Comparison of ENCODE assay signal across 8 cellular contexts in genomic region chr3:71579934-71580318, GRCh38. TPM values are rescaled to one million over a fixed set of nuclear protein-coding genes. Genes with fewer than 3 reads are reported as not detected.
DNase-seq lines count a peak whose midpoint lies in the region; ATAC-seq, FAIRE-seq and TF ChIP-seq lines count a peak whose summit lies in the region.

No MANE protein-coding gene starts in this region.

- no peak overlapping the region for H3K18ac ChIP-seq in H9 (ENCODE audit: insufficient read length, low read depth, low read length)

- no peak overlapping the region for H2AK5ac ChIP-seq in H9 (ENCODE audit: insufficient read length, low read length)

- no peak overlapping the region for H3K9ac ChIP-seq in H9 (ENCODE audit: extremely low read depth, insufficient read length, low read length)

- no peak for ATAC-seq in GM21360 (IDR thresholded peaks at IDR 0.05; ENCODE audit: unreplicated experiment)

- H3K4me1 Mint-ChIP-seq in H9: peaks cover 19% of the 10 kb centered on the region in 2 experiments

- H2BK12ac ChIP-seq in H9 (ENCODE audit: insufficient read length, low read depth, low read length): no peak overlapping the region

- H2BK5ac ChIP-seq in H9 (ENCODE audit: insufficient read length, low read length): no peak overlapping the region

- no peak overlapping the region for H3T11ph ChIP-seq in H9 (ENCODE audit: low read length)

- H3K27ac ChIP-seq in neutrophil (peak overlapping the region; percentile 100), H9 (ENCODE audit: insufficient read length, low read depth, low read length) (no peak overlapping the region)

- no peaks in the 10 kb centered on the region for H3K27me3 ChIP-seq in bronchial epithelial cell (ENCODE audit: control insufficient read depth, insufficient read depth, low read length)
- no peaks in the 10 kb centered on the region for H3K27me3 ChIP-seq in neutrophil
- H3K27me3 ChIP-seq in H9 (ENCODE audit: insufficient read depth, low read length): peaks cover 9% of the 10 kb centered on the region; the same call in 1 of the 2 replicates

- peaks cover 29% of the 10 kb centered on the region for H3K23me2 ChIP-seq in H9 (ENCODE audit: insufficient read length, low read depth, low read length, poor library complexity, severe bottlenecking)

- H3K23ac ChIP-seq in H9 (ENCODE audit: insufficient read length, low read depth, low read length): no peak overlapping the region

- no peak overlapping the region for H4K91ac ChIP-seq in H9 (ENCODE audit: insufficient read length, low read depth, low read length)

- DNase-seq in EL: peak; percentile 56
- DNase-seq in NCI-H2171 (lab: John Stamatoyannopoulos, UW): peak; percentile 46
- DNase-seq in bronchial epithelial cell (ENCODE audit: low read depth): peak; percentile 46
- DNase-seq in DMS79 (lab: John Stamatoyannopoulos, UW): no peak
- DNase-seq in NCI-H1930 (lab: John Stamatoyannopoulos, UW): no peak
- no peak for DNase-seq in H9

- H3K79me1 ChIP-seq in H9 (ENCODE audit: insufficient read depth, low read depth, low read length, poor library complexity, severe bottlenecking): no peaks in the 10 kb centered on the region

- no peak overlapping the region for H3K14ac ChIP-seq in H9 (ENCODE audit: insufficient read depth, low read length)

- peaks cover 35% of the 10 kb centered on the region for H3K27me3 Mint-ChIP-seq in H9 (ENCODE audit: low read depth)

- H3K4me3 ChIP-seq in bronchial epithelial cell (ENCODE audit: low read depth, low read length) (no peak overlapping the region), neutrophil (ENCODE audit: low read depth in 1 of 2, low read length in 1 of 2) (peak overlapping the region; percentile 97)

- no peak overlapping the region for H3K56ac ChIP-seq in H9 (ENCODE audit: insufficient read length, low read depth, low read length)

- H3K4me3 Mint-ChIP-seq in H9: peak overlapping the region in 1 of 2 experiments; percentile 59; a peak in 3 of 5 replicates

- H3K4me2 ChIP-seq in H9 (ENCODE audit: insufficient read depth, insufficient read length, low read length): no peak overlapping the region

- H2AFZ ChIP-seq in H9 (ENCODE audit: low read length): no peak overlapping the region

- no peak overlapping the region for H2BK15ac ChIP-seq in H9 (ENCODE audit: low read depth, low read length)

- H3K9me3 ChIP-seq in neutrophil (no peaks in the 10 kb centered on the region), H9 (ENCODE audit: control insufficient read depth, low read depth, low read length) (no peaks in the 10 kb centered on the region)

- no peak overlapping the region for H2BK120ac ChIP-seq in H9 (ENCODE audit: low read depth, low read length, poor library complexity, severe bottlenecking)

- no peaks in the 10 kb centered on the region for H3K9me3 Mint-ChIP-seq in H9

- FAIRE-seq in bronchial epithelial cell (lab: Jason Lieb, UNC): no peak

- no peak overlapping the region for H3K4ac ChIP-seq in H9 (ENCODE audit: low read depth, low read length)

- TF ChIP-seq CTCF in bronchial epithelial cell (IDR thresholded peaks at IDR 0.05; ENCODE audit: insufficient read depth, low read length, severe bottlenecking): no peak
- no peak for TF ChIP-seq CTCF in neutrophil (IDR thresholded peaks at IDR 0.05)
- no peak for TF ChIP-seq CTCF in H9 (conservative IDR thresholded peaks at IDR 0.05)

- H3K4me1 ChIP-seq in neutrophil (ENCODE audit: control insufficient read depth in 1 of 2, insufficient read depth in 1 of 2, low read depth in 1 of 2, low read length in 1 of 2): peaks cover 61 to 66% of the 10 kb centered on the region in 2 experiments
- H3K4me1 ChIP-seq in H9 (ENCODE audit: insufficient read depth, low read length): 0 out of 2 replicates have a peak, but pooled peaks cover 2% of the 10 kb centered on the region

- peaks cover 0 to 7% (median 0%) of the 10 kb centered on the region in 3 experiments; a peak in 2 of 7 replicates for H3K36me3 Mint-ChIP-seq in H9 (ENCODE audit: insufficient read depth in 1 of 3, low read depth in 3 of 3)

- no peaks in the 10 kb centered on the region for H4K20me1 ChIP-seq in H9 (ENCODE audit: control insufficient read depth, insufficient read depth, insufficient read length)

- H4K8ac ChIP-seq in H9 (replicated peaks; ENCODE audit: insufficient read length, low read depth, low read length): no peak overlapping the region

- H2BK20ac ChIP-seq in H9 (ENCODE audit: low read depth, low read length, poor library complexity, severe bottlenecking): no peak overlapping the region

- no peak overlapping the region for H3K27ac Mint-ChIP-seq in H9

- WGBS in H9 (ENCODE audit: extremely low coverage, insufficient read length, low lambda C conversion rate): no CpG with 5 or more reads among the region's 3 CpGs

- H4K5ac ChIP-seq in H9 (ENCODE audit: insufficient read length, low read depth, low read length): no peak overlapping the region

- no peaks in the 10 kb centered on the region for H3K36me3 ChIP-seq in bronchial epithelial cell (ENCODE audit: control insufficient read depth, insufficient read depth, low read length)
- H3K36me3 ChIP-seq in neutrophil: no peaks in the 10 kb centered on the region

- no peaks in the 10 kb centered on the region for H3K79me2 ChIP-seq in H9 (ENCODE audit: insufficient read depth, low read length)

RNA-seq across cellular contexts. Expression of gene FOXP1, which starts 3.6 kb away (rescaled TPM):
- 33.2 and 33.3 TPM in 2 replicates for total RNA-seq in bronchial epithelial cell
- total RNA-seq in H9 (2021): 71.3 and 75.3 TPM in 2 replicates

Comparison
In these comparisons a context has a peak if more than half of its experiments do, and no peak if none do; other contexts are left out.
1. DNase-seq: peak in EL (single experiment), NCI-H2171 (single experiment) and bronchial epithelial cell (single experiment); none in DMS79 (single experiment), NCI-H1930 (0 of 2) and H9 (single experiment).